ENCODE assay signal across 23 cellular contexts in the genomic region with DNA sequence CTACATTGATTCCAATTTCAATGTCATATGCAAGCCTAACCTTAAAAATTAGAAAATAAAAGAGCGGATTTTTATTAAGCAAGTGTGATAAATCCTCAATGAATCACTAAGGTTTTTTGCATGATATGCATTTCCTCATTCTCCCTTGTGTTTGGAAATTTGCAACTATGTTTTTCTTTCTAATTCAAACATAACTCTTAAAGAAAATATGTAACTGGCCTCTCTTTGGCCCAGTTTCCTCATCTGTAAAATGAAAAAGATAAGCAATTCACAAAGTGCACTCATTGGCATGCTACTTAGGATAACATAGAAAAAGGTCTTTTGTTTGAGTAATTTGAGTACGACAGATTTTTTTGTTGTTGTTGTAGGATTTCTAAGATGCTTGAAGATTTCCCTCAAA.
A peak's percentile ranks its signal among the peaks of the same experiment; 100 is the strongest.
DNase-seq lines count a peak whose midpoint lies in the region; ATAC-seq and TF ChIP-seq lines count a peak whose summit lies in the region.
"Had no signal": no experiment of that assay in that cellular context is flagged by ENCODE, and none has a peak within 500 bp of the region (broad histone marks: within the 10 kb centered on the region; RNA-seq: fewer than 3 reads in every experiment).

No MANE protein-coding gene starts in this region.

- H3K27ac ChIP-seq in osteoblast (ENCODE audit: low read depth, low read length) = peak overlapping the region; percentile 57
- H3K27ac ChIP-seq: BLaER1, Peyer's patch had no signal

- TF ChIP-seq CTCF in choroid plexus epithelial cell (conservative IDR thresholded peaks at IDR 0.05; ENCODE audit: low read depth, low read length) (no peak), osteoblast (IDR thresholded peaks at IDR 0.05; ENCODE audit: extremely low read depth, low read depth, low read length) (no peak)

- no peak overlapping the region for H2AFZ ChIP-seq in osteoblast (ENCODE audit: low read length)
- H2AFZ ChIP-seq: GM23338 had no signal

- H3K36me3 ChIP-seq in osteoblast (ENCODE audit: insufficient read depth, low read length) = no peaks in the 10 kb centered on the region
- H3K36me3 ChIP-seq: BLaER1, Peyer's patch had no signal

- peak overlapping the region; percentile 32 for H3K4me2 ChIP-seq in osteoblast (ENCODE audit: insufficient read depth, low read length)
- H3K4me2 ChIP-seq: BLaER1, GM23338 had no signal

- H4K20me1 ChIP-seq in osteoblast (ENCODE audit: insufficient read depth, low read length) = no peaks in the 10 kb centered on the region
- H4K20me1 ChIP-seq: BLaER1 had no signal

- peaks cover 5% of the 10 kb centered on the region for H3K4me1 ChIP-seq in osteoblast (ENCODE audit: insufficient read depth, low read length)
- H3K4me1 ChIP-seq: BLaER1, Peyer's patch had no signal

- no peaks in the 10 kb centered on the region for H3K27me3 ChIP-seq in osteoblast (ENCODE audit: insufficient read depth, low read length)
- H3K27me3 ChIP-seq: BLaER1, Peyer's patch had no signal

- ATAC-seq in HG03354 (IDR thresholded peaks at IDR 0.05; ENCODE audit: poor library complexity, severe bottlenecking, unreplicated experiment) = no peak
- ATAC-seq: GM23338, HCT116, SK-N-SH treated with all-trans-retinoic acid at 6 μM for 48 hours had no signal

- DNase-seq in EL (peak; percentile 8), amniotic stem cell (lab: John Stamatoyannopoulos, UW) (peak; percentile 10), choroid plexus epithelial cell (ENCODE audit: low read depth) (peak; percentile 56), osteoblast (ENCODE audit: insufficient read length, low spot score, missing footprints) (no peak), NCI-H1694 (lab: John Stamatoyannopoulos, UW) (no peak), NCI-H1048 (lab: John Stamatoyannopoulos, UW) (no peak)
- no peak for DNase-seq in activated effector memory CD4-positive, alpha-beta T cell treated with anti-CD3 and anti-CD28 coated beads, Interleukin-2, amount 50 U/mL, for 16 hours
- DNase-seq: CD4-positive, alpha-beta T cell; COR-L47; DMS79; KBM-7; NCI-H1105; NCI-H146; NCI-H2029 treated with DMSO at 0.1 percent for 48 hours; NCI-H2171; NCI-H524 treated with DMSO at 0.1 percent for 48 hours; NCI-H82; Peyer's patch had no signal

- peaks cover 2% of the 10 kb centered on the region for H3K9me3 ChIP-seq in osteoblast (ENCODE audit: low read depth, low read length)
- H3K9me3 ChIP-seq: Peyer's patch had no signal

- no peaks in the 10 kb centered on the region for H3K79me2 ChIP-seq in osteoblast (ENCODE audit: insufficient read depth, low read length)

- H3K4me3 ChIP-seq in choroid plexus epithelial cell (ENCODE audit: low read depth, low read length) (no peak overlapping the region), osteoblast (ENCODE audit: insufficient read depth, low read length) (no peak overlapping the region)
- H3K4me3 ChIP-seq: BLaER1, GM23338, Peyer's patch had no signal

Comparison
In these comparisons a context has a peak if more than half of its experiments do, and no peak if none do; other contexts are left out.
1. DNase-seq: peak in EL (single experiment), amniotic stem cell (single experiment) and choroid plexus epithelial cell (single experiment); none in osteoblast (single experiment), activated effector memory CD4-positive, alpha-beta T cell treated with anti-CD3 and anti-CD28 coated beads, Interleukin-2, amount 50 U/mL, for 16 hours (single experiment), NCI-H1694 (single experiment) and NCI-H1048 (single experiment).